Comparison of ENCODE assay signal across 8 cellular contexts in genomic region chr1:44217809-44218410, GRCh38. TPM values are rescaled to one million over a fixed set of nuclear protein-coding genes. Genes with fewer than 3 reads are reported as not detected.
DNase-seq lines count a peak whose midpoint lies in the region; ATAC-seq and TF ChIP-seq lines count a peak whose summit lies in the region.

No MANE protein-coding gene starts in this region.

- H3K4me1 ChIP-seq in psoas muscle (peaks cover 7% of the 10 kb centered on the region), vagina (peaks cover 18% of the 10 kb centered on the region)

- intact Hi-C loops in cardiac septum (cut with DNase I) = loop anchor here (2.0 to 10.0 kb wide), 6 partner anchors 77 to 434 kb away; partner anchors contain the start of gene ERI3
- intact Hi-C loops in psoas muscle (cut with DNase I) = loop anchor here (1.0 to 10.0 kb wide), 6 partner anchors 79 to 437 kb away; no protein-coding TSS in a partner anchor
- intact Hi-C loops in vagina (cut with DNase I) = no loop called here

- no peak overlapping the region for H3K27ac Mint-ChIP-seq in activated naive CD8-positive, alpha-beta T cell treated with anti-CD3 and anti-CD28 coated beads, Interleukin-2, amount 50 U/mL, for 24 hours

- H3K4me3 ChIP-seq in psoas muscle = no peak overlapping the region
- no peak overlapping the region for H3K4me3 ChIP-seq in vagina

- no peaks in the 10 kb centered on the region for H3K27me3 ChIP-seq in psoas muscle (ENCODE audit: insufficient read depth in 3 of 3, low read length in 2 of 3)
- no peaks in the 10 kb centered on the region for H3K27me3 ChIP-seq in vagina

- H3K36me3 ChIP-seq in psoas muscle (ENCODE audit: insufficient read depth in 1 of 2, low read depth in 1 of 2) (peaks cover 0 to 71% of the 10 kb centered on the region in 2 donors), vagina (peaks cover 0 to 52% of the 10 kb centered on the region in 2 donors)

- H3K9me3 Mint-ChIP-seq in activated naive CD8-positive, alpha-beta T cell treated with anti-CD3 and anti-CD28 coated beads, Interleukin-2, amount 50 U/mL, for 24 hours = no peaks in the 10 kb centered on the region

- H3K36me3 Mint-ChIP-seq in activated naive CD8-positive, alpha-beta T cell treated with anti-CD3 and anti-CD28 coated beads, Interleukin-2, amount 50 U/mL, for 24 hours (ENCODE audit: low read depth) = no peaks in the 10 kb centered on the region

- H3K27me3 Mint-ChIP-seq in activated naive CD8-positive, alpha-beta T cell treated with anti-CD3 and anti-CD28 coated beads, Interleukin-2, amount 50 U/mL, for 24 hours = no peaks in the 10 kb centered on the region

- peak; percentile 51 for ATAC-seq in activated naive CD8-positive, alpha-beta T cell treated with anti-CD3 and anti-CD28 coated beads, Interleukin-2, amount 50 U/mL, for 24 hours
- ATAC-seq in psoas muscle (peak; percentile 45 to 69 (median 65)), GM21528 (IDR thresholded peaks at IDR 0.05; ENCODE audit: low FRiP score, unreplicated experiment) (no peak)

- TF ChIP-seq CTCF in GM12874 (IDR thresholded peaks at IDR 0.05; ENCODE audit: insufficient read depth, low read depth, low read length) (peak; percentile 95), psoas muscle (IDR thresholded peaks at IDR 0.05) (peak; percentile 80), vagina (IDR thresholded peaks at IDR 0.05) (peak; percentile 83 to 88 (median 85))

- no peak overlapping the region for H3K4me3 Mint-ChIP-seq in activated naive CD8-positive, alpha-beta T cell treated with anti-CD3 and anti-CD28 coated beads, Interleukin-2, amount 50 U/mL, for 24 hours

- no peak for TF ChIP-seq POLR2A in vagina (IDR thresholded peaks at IDR 0.05)

- peaks cover 13% of the 10 kb centered on the region for H3K4me1 Mint-ChIP-seq in activated naive CD8-positive, alpha-beta T cell treated with anti-CD3 and anti-CD28 coated beads, Interleukin-2, amount 50 U/mL, for 24 hours

- WGBS in psoas muscle, 3 donors = 34 to 59% (median 41%) methylated on average over 4 of the region's 4 CpGs

- H3K27ac ChIP-seq in psoas muscle (no peak overlapping the region), vagina (peak overlapping the region; percentile 24)

- peak; percentile 77 for DNase-seq in NCI-H1092 treated with DMSO at 0.1 percent for 48 hours (lab: John Stamatoyannopoulos, UW)
- DNase-seq in T follicular helper cell (ENCODE audit: low read depth) = peak; percentile 57
- DNase-seq in activated naive CD8-positive, alpha-beta T cell treated with anti-CD3 and anti-CD28 coated beads, Interleukin-2, amount 50 U/mL, for 24 hours = peak; percentile 82
- DNase-seq in cardiac septum (ENCODE audit: low spot score) = peak; percentile 90
- peak; percentile 74 to 78 for DNase-seq in psoas muscle
- DNase-seq in vagina (ENCODE audit: extremely low spot score in 2 of 2) = no peak

- H3K9me3 ChIP-seq in psoas muscle (no peaks in the 10 kb centered on the region), vagina (no peaks in the 10 kb centered on the region)

RNA-seq across cellular contexts. Expression of gene DMAP1, which starts 4.6 kb away (rescaled TPM):
- total RNA-seq in cardiac septum = 27.7 TPM
- 10 to 100 TPM; 18.5 to 28.3 (median 23.7) TPM for total RNA-seq in psoas muscle
- polyA plus RNA-seq in psoas muscle = 10 to 100 TPM; 18.3 to 30.5 (median 22.2) TPM
- 52.3 TPM for total RNA-seq in vagina

Comparison
In these comparisons a context has a peak if more than half of its experiments do, and no peak if none do; other contexts are left out.
1. DNase-seq: peak in NCI-H1092 treated with DMSO at 0.1 percent for 48 hours (single experiment), T follicular helper cell (single experiment), activated naive CD8-positive, alpha-beta T cell treated with anti-CD3 and anti-CD28 coated beads, Interleukin-2, amount 50 U/mL, for 24 hours (single experiment), cardiac septum (single experiment) and psoas muscle (2 of 2); none in vagina (0 of 2).
2. Peak in every context shown above with its lines, with median percentiles within 50 percentile points of each other: CTCF ChIP-seq.